In the genomic region with DNA sequence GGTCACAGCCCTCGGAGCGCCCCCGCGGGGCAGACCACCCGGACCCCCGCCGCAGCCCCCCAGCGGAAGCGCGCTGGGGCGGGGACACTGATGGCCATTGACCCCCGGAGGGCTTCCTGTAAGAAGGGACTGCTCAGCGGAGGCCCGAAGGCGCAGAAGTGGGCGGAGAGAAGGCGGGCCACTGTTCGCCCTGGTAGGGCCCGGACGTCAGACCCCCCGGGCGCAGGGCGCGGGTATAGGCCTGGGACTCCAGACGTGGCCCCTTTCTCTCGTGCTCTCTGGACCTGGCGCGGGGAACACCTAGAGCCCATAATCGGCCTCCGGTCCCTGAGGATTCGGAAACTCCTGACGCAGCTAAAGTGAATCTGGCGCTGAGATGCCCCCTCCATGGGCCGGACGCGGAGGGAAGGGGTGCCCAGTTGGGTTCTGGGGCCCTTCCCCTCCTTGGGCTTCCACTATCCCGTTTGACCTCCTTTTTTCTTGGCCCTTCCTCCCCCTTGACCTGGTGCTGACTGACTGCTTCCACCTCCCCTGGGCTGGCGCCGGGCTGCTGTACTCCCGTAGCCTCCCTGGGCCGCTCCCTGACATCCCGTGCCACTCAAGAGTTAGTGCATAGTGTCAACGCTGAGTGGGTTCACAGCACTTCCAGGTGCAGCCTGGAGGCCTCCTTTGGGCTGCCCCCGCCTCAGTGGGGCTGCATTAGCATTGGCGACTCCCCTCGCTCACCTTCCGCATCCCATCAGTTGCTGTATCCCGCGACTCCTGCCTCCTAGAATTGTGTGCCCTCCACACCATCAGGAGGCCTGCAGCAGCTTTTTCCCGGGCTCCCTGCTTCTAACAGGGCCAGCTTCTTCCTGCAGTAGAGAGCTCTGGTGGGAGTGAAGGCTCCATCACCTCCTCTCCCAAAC, we compare ENCODE assay signal across 8 cellular contexts. TPM values are rescaled to one million over a fixed set of nuclear protein-coding genes. Genes with fewer than 3 reads are reported as not detected.
DNase-seq lines count a peak whose midpoint lies in the region; ATAC-seq, FAIRE-seq and TF ChIP-seq lines count a peak whose summit lies in the region.

No MANE protein-coding gene starts in this region.

- SMC1A ChIA-PET in GM12878 (lab: Charles Lee; ENCODE audit: uncharacterized antibody, unreplicated experiment), result no interaction called here

- H3K27me3 ChIP-seq in BLaER1 treated with 17β-estradiol and CSF1 and Interleukin-3, amounts not matched to agents 10 nM and 100 nM, result no peaks in the 10 kb centered on the region
- H3K27me3 ChIP-seq in SU-DHL-6 (ENCODE audit: low read length) (no peaks in the 10 kb centered on the region), GM12878 (replicated peaks in 1 of 2; ENCODE audit: control insufficient read depth in 2 of 2, insufficient read depth in 2 of 2, low read length in 1 of 2) (no peaks in the 10 kb centered on the region), spleen (replicated peaks in 1 of 7) (no peaks in the 10 kb centered on the region)

- FAIRE-seq in GM12878 (lab: Jason Lieb, UNC), result no peak

- RAD21 ChIA-PET in GM12878 (lab: Charles Lee; ENCODE audit: unreplicated experiment), result no interaction called here

- POLR2A ChIA-PET in GM12878 (lab: Charles Lee), result no interaction called here

- TF ChIP-seq RAD21 in GM12878 (IDR thresholded peaks at IDR 0.05; ENCODE audit: insufficient read depth, low read depth, low read length), result no peak

- BruUV-seq in GM12878 (replicated peaks; lab: Mats Ljungman, UMichigan), result TSS peak; percentile 71

- H3K4me1 ChIP-seq in BLaER1 treated with 17β-estradiol and CSF1 and Interleukin-3, amounts not matched to agents 10 nM and 100 nM, result peaks cover 19 to 48% (median 41%) of the 10 kb centered on the region in 10 experiments
- peaks cover 14% of the 10 kb centered on the region for H3K4me1 ChIP-seq in GM12878 (ENCODE audit: control insufficient read depth, insufficient read depth, low read length)
- peaks cover 13 to 72% (median 41%) of the 10 kb centered on the region in 6 donors for H3K4me1 ChIP-seq in spleen

- H3K9me3 ChIP-seq in BLaER1 treated with 17β-estradiol and CSF1 and Interleukin-3, amounts not matched to agents 10 nM and 100 nM (replicated peaks in 1 of 11), result no peaks in the 10 kb centered on the region
- H3K9me3 ChIP-seq in SU-DHL-6 (ENCODE audit: insufficient read depth, low read length) (no peaks in the 10 kb centered on the region), GM12878 (replicated peaks; ENCODE audit: control insufficient read depth, insufficient read depth, low read length) (no peaks in the 10 kb centered on the region), iPS-18c (ENCODE audit: control insufficient read depth, insufficient read depth, low read length) (no peaks in the 10 kb centered on the region), spleen (no peaks in the 10 kb centered on the region)

- H2AFZ ChIP-seq in SU-DHL-6 (ENCODE audit: low read depth, low read length, severe bottlenecking) (peak overlapping the region; percentile 87), GM12878 (ENCODE audit: control insufficient read depth, low read depth, low read length) (peak overlapping the region; percentile 79)

- no peaks in the 10 kb centered on the region for H3F3A ChIP-seq in SU-DHL-6 (ENCODE audit: insufficient read depth)

- ATAC-seq in GM19372 (IDR thresholded peaks at IDR 0.05; ENCODE audit: low read depth, unreplicated experiment) (peak; percentile 30), HG03460 (IDR thresholded peaks at IDR 0.05; ENCODE audit: unreplicated experiment) (peak; percentile 38), GM12878 (peak; percentile 66)

- TF ChIP-seq CTCF in SU-DHL-6 (IDR thresholded peaks at IDR 0.05; ENCODE audit: insufficient read depth, low read length, poor library complexity, severe bottlenecking), result no peak
- no peak for TF ChIP-seq CTCF in GM12878 (IDR thresholded peaks at IDR 0.05 in 2 of 3, conservative IDR thresholded peaks at IDR 0.05 in 1 of 3; ENCODE audit: control insufficient read depth in 2 of 3, extremely low read depth in 1 of 3, insufficient read depth in 1 of 3, low read depth in 3 of 3, low read length in 3 of 3)
- TF ChIP-seq CTCF in spleen (IDR thresholded peaks at IDR 0.05 in 8 of 11, conservative IDR thresholded peaks at IDR 0.05 in 3 of 11), result no peak

- peaks cover 0 to 16% (median 6%) of the 10 kb centered on the region in 11 experiments; a peak in 7 of 22 replicates for H4K20me1 ChIP-seq in BLaER1 treated with 17β-estradiol and CSF1 and Interleukin-3, amounts not matched to agents 10 nM and 100 nM
- H4K20me1 ChIP-seq in SU-DHL-6 (ENCODE audit: low read depth, low read length) (no peaks in the 10 kb centered on the region), GM12878 (ENCODE audit: control insufficient read depth, insufficient read depth) (no peaks in the 10 kb centered on the region)

- DNase-seq in GM12878 (ENCODE audit: low read depth, low spot score) (no peak), spleen (peak; percentile 95), KBM-7 (no peak)

- TF ChIP-seq EP300 in GM12878 (IDR thresholded peaks at IDR 0.05; ENCODE audit: borderline replicate concordance in 1 of 2, control insufficient read depth in 1 of 2, low read depth in 2 of 2, low read length in 2 of 2), result no peak

- peaks cover 0 to 34% (median 0%) of the 10 kb centered on the region in 11 experiments; a peak in 8 of 22 replicates for H3K36me3 ChIP-seq in BLaER1 treated with 17β-estradiol and CSF1 and Interleukin-3, amounts not matched to agents 10 nM and 100 nM
- no peaks in the 10 kb centered on the region for H3K36me3 ChIP-seq in SU-DHL-6 (ENCODE audit: low read length)
- H3K36me3 ChIP-seq in GM12878 (ENCODE audit: control insufficient read depth in 2 of 2, insufficient read depth in 2 of 2, low read length in 1 of 2), result no peaks in the 10 kb centered on the region
- H3K36me3 ChIP-seq in spleen, result peaks cover 0 to 42% (median 22%) of the 10 kb centered on the region in 6 donors

- no peaks in the 10 kb centered on the region for H3K9me2 ChIP-seq in SU-DHL-6 (replicated peaks; ENCODE audit: insufficient read depth, low read length)

- CTCF ChIA-PET in GM12878 (lab: Yijun Ruan, JAX), result no interaction called here

- intact Hi-C loops in GM12878 (cut with micrococcal nuclease; ENCODE audit: unreplicated experiment) (no loop called here), spleen (cut with DNase I; ENCODE audit: low total_unique reads) (no loop called here)

- H3K4me3 ChIP-seq in BLaER1 treated with 17β-estradiol and CSF1 and Interleukin-3, amounts not matched to agents 10 nM and 100 nM, result peak overlapping the region; percentile 88 to 97 (median 94)
- peak overlapping the region; percentile 79 for H3K4me3 ChIP-seq in SU-DHL-6 (ENCODE audit: insufficient read depth, low read length, poor library complexity, severe bottlenecking)
- peak overlapping the region; percentile 69 for H3K4me3 ChIP-seq in GM12878
- H3K4me3 ChIP-seq in iPS-18c (ENCODE audit: insufficient read depth, low read depth, low read length), result peak overlapping the region; percentile 78
- H3K4me3 ChIP-seq in spleen, result peak overlapping the region; percentile 87 to 98 (median 94)

- H3K27ac ChIP-seq in BLaER1 treated with 17β-estradiol and CSF1 and Interleukin-3, amounts not matched to agents 10 nM and 100 nM, result peak overlapping the region; percentile 50 to 99 (median 81)
- H3K27ac ChIP-seq in SU-DHL-6 (ENCODE audit: low read depth, low read length), result no peak overlapping the region
- 0 out of 2 replicates have a peak overlapping the region, but pooled peaks have one; percentile 11 for H3K27ac ChIP-seq in GM12878 (ENCODE audit: control insufficient read depth, insufficient read depth)
- peak overlapping the region; percentile 83 to 98 (median 95) for H3K27ac ChIP-seq in spleen

- H3K4me2 ChIP-seq in BLaER1 treated with 17β-estradiol and CSF1 and Interleukin-3, amounts not matched to agents 10 nM and 100 nM, result peak overlapping the region; percentile 82 to 99 (median 94)
- H3K4me2 ChIP-seq in SU-DHL-6 (ENCODE audit: low read depth, low read length, poor library complexity, severe bottlenecking), result peak overlapping the region; percentile 75
- H3K4me2 ChIP-seq in GM12878 (ENCODE audit: control insufficient read depth, insufficient read depth), result peak overlapping the region; percentile 97

- TF ChIP-seq POLR2A in GM12878 (IDR thresholded peaks at IDR 0.05; ENCODE audit: low read depth, low read length) (no peak), spleen (IDR thresholded peaks at IDR 0.05) (no peak)

- H3K79me2 ChIP-seq in SU-DHL-6 (ENCODE audit: insufficient read depth, low read length) (no peaks in the 10 kb centered on the region), GM12878 (ENCODE audit: control insufficient read depth, insufficient read depth, low read length) (peaks cover 7% of the 10 kb centered on the region)

- H3K9ac ChIP-seq in BLaER1 treated with 17β-estradiol and CSF1 and Interleukin-3, amounts not matched to agents 10 nM and 100 nM, result peak overlapping the region; percentile 83 to 99 (median 97)
- peak overlapping the region; percentile 73 for H3K9ac ChIP-seq in SU-DHL-6 (ENCODE audit: low read length)
- peak overlapping the region; percentile 64; the same call in 1 of the 2 replicates for H3K9ac ChIP-seq in GM12878 (ENCODE audit: control insufficient read depth, insufficient read depth, low read length)

- WGBS in GM12878 (ENCODE audit: insufficient coverage, insufficient replicate concordance, low lambda C conversion rate, missing lambda C conversion rate), result 24% methylated on average over 45 of the region's 50 CpGs
- 17 to 31% (median 22%) methylated on average over 35 to 50 of the region's 50 CpGs for WGBS in spleen, 5 donors

- in situ Hi-C loops in GM12878 (cut with MboI), result no loop called here
- in situ Hi-C loops in KBM-7 (cut with MboI; ENCODE audit: low pct_unique_long_range_greater_than_20kb, low sequenced_read_pairs), result no loop called here

RNA-seq across cellular contexts. Expression of a gene that starts 0.7 kb away (rescaled TPM):
- total RNA-seq in GM12878 (2013; cell fraction: nucleolus; rRNA removed), result 15.1 and 16.1 TPM in 2 replicates
- total RNA-seq in GM12878 (2014; rRNA removed) (5.7 and 7.1 TPM in 2 replicates), GM12878 (2014; rRNA removed; fragmentation: Illumina TruSeq; extraction: Trizol) (1.9 and 2.1 TPM in 2 replicates), GM12878 (2021) (10.1 and 10.6 TPM in 2 replicates), spleen (100 to 1,000 TPM in 6 of 7 donors, 10 to 100 TPM in 1; 91.9 to 172 (median 152) TPM)
- polyA plus RNA-seq in GM12878 (2011; ENCODE audit: low read depth), result 5.6 TPM
- polyA plus RNA-seq in GM12878 (2011; rRNA removed) (4.1 and 7.2 TPM in 2 replicates), GM12878 (2014; fragmentation: Illumina TruSeq; extraction: Trizol) (1.0 and 2.4 TPM in 2 replicates), GM12878 (2014; fragmentation: Nextera tagmentation; extraction: Ambion mirVana) (under 1 TPM; 0.11 to 0.31 TPM), GM12878 (2014; rRNA removed) (10.2 and 12.9 TPM in 2 replicates), GM12878 (2016; fragmentation: Nextera tagmentation; extraction: Ambion mirVana) (1 to 10 TPM; 7.7 to 9.2 TPM), spleen (100 to 1,000 TPM in 2 of 3 donors, 10 to 100 TPM in 1; 57.9 to 156 (median 138) TPM)
- polyA plus RNA-seq in GM12878 (2011; cell fraction: cytosol; rRNA removed), result 8.9 and 12.4 TPM in 2 replicates
- polyA plus RNA-seq in GM12878 (2011; cell fraction: nucleus; rRNA removed), result 53.7 and 56.1 TPM in 2 replicates
- 13.6 and 13.8 TPM in 2 replicates for polyA plus RNA-seq in GM12878 (2012)
- polyA minus RNA-seq in GM12878 (2011; rRNA and poly(A)+ RNA removed), result 6.8 and 8.2 TPM in 2 replicates
- polyA minus RNA-seq in GM12878 (2011; cell fraction: cytosol; rRNA and poly(A)+ RNA removed), result 1.9 and 5.0 TPM in 2 replicates
- 9.6 and 12.6 TPM in 2 replicates for polyA minus RNA-seq in GM12878 (2011; cell fraction: nucleus; rRNA and poly(A)+ RNA removed)

RNA-seq across cellular contexts. Expression of a gene that starts 44.5 kb away (rescaled TPM):
- total RNA-seq in GM12878 (2013; cell fraction: nucleolus; rRNA removed), result not detected in 2 replicates
- total RNA-seq in GM12878 (2014; rRNA removed) (21.0 and 24.3 TPM in 2 replicates), GM12878 (2014; rRNA removed; fragmentation: Illumina TruSeq; extraction: Trizol) (12.4 and 13.2 TPM in 2 replicates), GM12878 (2021) (22.2 and 24.4 TPM in 2 replicates), spleen (1 to 10 TPM in 6 of 7 donors, under 1 TPM in 1; 0.77 to 3.1 (median 2.5) TPM)
- 0.43 TPM for polyA plus RNA-seq in GM12878 (2011; ENCODE audit: low read depth)
- polyA plus RNA-seq in GM12878 (2011; rRNA removed) (not detected in 2 replicates), GM12878 (2014; fragmentation: Illumina TruSeq; extraction: Trizol) (6.9 and 10.3 TPM in 2 replicates), GM12878 (2014; fragmentation: Nextera tagmentation; extraction: Ambion mirVana) (under 1 TPM in 1 of 2 experiments, not detected in 1; 0.03 TPM), GM12878 (2014; rRNA removed) (22.5 and 25.4 TPM in 2 replicates), GM12878 (2016; fragmentation: Nextera tagmentation; extraction: Ambion mirVana) (10 to 100 TPM; 12.0 to 14.0 TPM), spleen (1 to 10 TPM in 2 of 3 donors, under 1 TPM in 1; 0.87 to 2.7 (median 1.4) TPM)
- polyA plus RNA-seq in GM12878 (2011; cell fraction: cytosol; rRNA removed), result not detected in 2 replicates
- not detected in 2 replicates for polyA plus RNA-seq in GM12878 (2011; cell fraction: nucleus; rRNA removed)
- polyA plus RNA-seq in GM12878 (2012), result 1.3 and 2.1 TPM in 2 replicates
- not detected in 2 replicates for polyA minus RNA-seq in GM12878 (2011; rRNA and poly(A)+ RNA removed)
- polyA minus RNA-seq in GM12878 (2011; cell fraction: cytosol; rRNA and poly(A)+ RNA removed), result 0.62 TPM in 1 of 2 replicates, not detected in the other
- 0.19 TPM in 1 of 2 replicates, not detected in the other for polyA minus RNA-seq in GM12878 (2011; cell fraction: nucleus; rRNA and poly(A)+ RNA removed)

Comparison
In these comparisons a context has a peak if more than half of its experiments do, and no peak if none do; other contexts are left out.
1. RNA of a gene that starts 0.7 kb away (total RNA-seq): 91.9 to 172 TPM in spleen; 1.9 to 16.1 TPM in GM12878; every median in the first group is over 4 times any median in the second.
2. Peak in every context shown above with its lines, with median percentiles within 50 percentile points of each other: H3K4me2 ChIP-seq, H3K4me3 ChIP-seq, H3K9ac ChIP-seq and ATAC-seq.